ENCODE assay signal across 12 cellular contexts in genomic region chr5:137699291-137700281, GRCh38. TPM values are rescaled to one million over a fixed set of nuclear protein-coding genes. Genes with fewer than 3 reads are reported as not detected.
DNase-seq lines count a peak whose midpoint lies in the region; ATAC-seq and TF ChIP-seq lines count a peak whose summit lies in the region.
"Had no signal": no experiment of that assay in that cellular context is flagged by ENCODE, and none has a peak within 500 bp of the region (broad histone marks: within the 10 kb centered on the region; RNA-seq: fewer than 3 reads in every experiment).

No MANE protein-coding gene starts in this region.

- DNase-seq in DMS 273 (lab: John Stamatoyannopoulos, UW; ENCODE audit: unreplicated experiment) (peak; percentile 66), WTC11 (ENCODE audit: low spot score) (no peak), heart left ventricle (no peak), osteoblast (ENCODE audit: insufficient read length, low spot score, missing footprints) (no peak), sigmoid colon (no peak)
- DNase-seq in activated T-helper 2 cell treated with anti-CD3 and anti-CD28 coated beads, Interferon-gamma antibody, Interleukin-2, Interleukin-4, amounts not matched to agents 10 μg/mL and 5 μg/mL and 100 μg/mL, durations not matched to agents 14 hours and 24 hours and 36 hours (ENCODE audit: low spot score), result no peak
- no peak for DNase-seq in stimulated activated CD4-positive, alpha-beta T cell treated with anti-CD3 and anti-CD28 coated beads, Interleukin-2, amount 100 ng/mL, for 24 hours
- DNase-seq: activated naive CD4-positive, alpha-beta T cell treated with anti-CD3 and anti-CD28 coated beads for 36 hours; glutamatergic neuron; NCI-H187 treated with DMSO at 0.1 percent for 48 hours had no signal

- H3K27ac Mint-ChIP-seq in WTC11, result peak overlapping the region; percentile 14; the same call in 1 of the 2 replicates
- H3K27ac Mint-ChIP-seq in activated T-helper 2 cell treated with anti-CD3 and anti-CD28 coated beads, Interferon-gamma antibody, Interleukin-2, Interleukin-4, amounts not matched to agents 10 μg/mL and 5 μg/mL and 100 μg/mL, durations not matched to agents 14 hours and 24 hours and 36 hours, result no peak overlapping the region
- H3K27ac Mint-ChIP-seq: activated naive CD4-positive, alpha-beta T cell treated with anti-CD3 and anti-CD28 coated beads for 36 hours had no signal

- peak overlapping the region in 10 of 12 donors; percentile 13 to 65 (median 35) for H3K27ac ChIP-seq in heart left ventricle
- H3K27ac ChIP-seq in osteoblast (ENCODE audit: low read depth, low read length), result no peak overlapping the region
- no peak overlapping the region for H3K27ac ChIP-seq in sigmoid colon
- H3K27ac ChIP-seq: VCaP had no signal

- H3K27me3 ChIP-seq in heart left ventricle (no peaks in the 10 kb centered on the region), osteoblast (ENCODE audit: insufficient read depth, low read length) (no peaks in the 10 kb centered on the region), sigmoid colon (no peaks in the 10 kb centered on the region)

- H3K4me1 ChIP-seq in heart left ventricle (peaks cover 0 to 51% (median 28%) of the 10 kb centered on the region in 12 donors), osteoblast (ENCODE audit: insufficient read depth, low read length) (peaks cover 20% of the 10 kb centered on the region), sigmoid colon (peaks cover 0 to 7% (median 0%) of the 10 kb centered on the region in 4 donors)

- H3K4me2 ChIP-seq in osteoblast (ENCODE audit: insufficient read depth, low read length), result peak overlapping the region; percentile 1

- H4K20me1 ChIP-seq in osteoblast (ENCODE audit: insufficient read depth, low read length), result no peaks in the 10 kb centered on the region

- no peaks in the 10 kb centered on the region for H3K9me3 Mint-ChIP-seq in WTC11
- H3K9me3 Mint-ChIP-seq in activated T-helper 2 cell treated with anti-CD3 and anti-CD28 coated beads, Interferon-gamma antibody, Interleukin-2, Interleukin-4, amounts not matched to agents 10 μg/mL and 5 μg/mL and 100 μg/mL, durations not matched to agents 14 hours and 24 hours and 36 hours, result no peaks in the 10 kb centered on the region
- H3K9me3 Mint-ChIP-seq: activated naive CD4-positive, alpha-beta T cell treated with anti-CD3 and anti-CD28 coated beads for 36 hours had no signal

- no peak for TF ChIP-seq POLR2A in heart left ventricle (IDR thresholded peaks at IDR 0.05)
- no peak for TF ChIP-seq POLR2A in sigmoid colon (IDR thresholded peaks at IDR 0.05)

- intact Hi-C loops in heart left ventricle (cut with DNase I), result loop anchor here in 4 of 10 donors (5.0 kb wide), 2 partner anchors 33 to 38 kb away; partner anchors contain the start of gene KLHL3 (in 2 of the 4)
- intact Hi-C loops in sigmoid colon (cut with DNase I), result no loop called here
- intact Hi-C loops in activated T-helper 2 cell treated with anti-CD3 and anti-CD28 coated beads, Interferon-gamma antibody, Interleukin-2, Interleukin-4, amounts not matched to agents 10 μg/mL and 5 μg/mL and 100 μg/mL, durations not matched to agents 14 hours and 24 hours and 36 hours (cut with micrococcal nuclease), result no loop called here

- ATAC-seq in WTC11, result no peak
- peak; percentile 54 to 86 (median 73) for ATAC-seq in heart left ventricle
- ATAC-seq in activated CD4-positive, CD25-positive, alpha-beta regulatory T cell treated with anti-CD3 and anti-CD28 coated beads, Interleukin-2, amount 50 U/mL, for 24 hours, result no peak

- H3K36me3 ChIP-seq in heart left ventricle (peaks cover 0 to 35% (median 7%) of the 10 kb centered on the region in 9 donors), osteoblast (ENCODE audit: insufficient read depth, low read length) (no peaks in the 10 kb centered on the region), sigmoid colon (no peaks in the 10 kb centered on the region)

- H3K79me2 ChIP-seq in osteoblast (ENCODE audit: insufficient read depth, low read length), result no peaks in the 10 kb centered on the region

- CTCF ChIA-PET in WTC11 (lab: Charles Lee), result no interaction called here

- H3K9me3 ChIP-seq in heart left ventricle (no peaks in the 10 kb centered on the region), osteoblast (ENCODE audit: low read depth, low read length) (no peaks in the 10 kb centered on the region), sigmoid colon (no peaks in the 10 kb centered on the region)

- TF ChIP-seq CTCF in WTC11 (IDR thresholded peaks at IDR 0.05), result no peak
- TF ChIP-seq CTCF in heart left ventricle (IDR thresholded peaks at IDR 0.05), result no peak
- no peak for TF ChIP-seq CTCF in osteoblast (IDR thresholded peaks at IDR 0.05; ENCODE audit: extremely low read depth, low read depth, low read length)
- TF ChIP-seq CTCF in sigmoid colon (IDR thresholded peaks at IDR 0.05), result no peak

- H3K36me3 Mint-ChIP-seq in WTC11, result peaks cover 9% of the 10 kb centered on the region
- H3K36me3 Mint-ChIP-seq in activated T-helper 2 cell treated with anti-CD3 and anti-CD28 coated beads, Interferon-gamma antibody, Interleukin-2, Interleukin-4, amounts not matched to agents 10 μg/mL and 5 μg/mL and 100 μg/mL, durations not matched to agents 14 hours and 24 hours and 36 hours (ENCODE audit: low read depth), result peaks cover 10% of the 10 kb centered on the region

- 24 to 29% (median 25%) methylated on average over 10 of the region's 10 CpGs for WGBS in heart left ventricle, 4 donors
- 74 to 81% methylated on average over 10 of the region's 10 CpGs for WGBS in sigmoid colon, 2 donors

- peaks cover 11% of the 10 kb centered on the region for H3K4me1 Mint-ChIP-seq in WTC11
- peaks cover 21% of the 10 kb centered on the region for H3K4me1 Mint-ChIP-seq in activated T-helper 2 cell treated with anti-CD3 and anti-CD28 coated beads, Interferon-gamma antibody, Interleukin-2, Interleukin-4, amounts not matched to agents 10 μg/mL and 5 μg/mL and 100 μg/mL, durations not matched to agents 14 hours and 24 hours and 36 hours (ENCODE audit: low read depth)

- no peak for TF ChIP-seq EP300 in sigmoid colon (IDR thresholded peaks at IDR 0.05)

- POLR2A ChIA-PET in WTC11 (lab: Charles Lee), result no interaction called here

- H3K4me3 ChIP-seq in heart left ventricle (no peak overlapping the region), osteoblast (ENCODE audit: insufficient read depth, low read length) (no peak overlapping the region), sigmoid colon (no peak overlapping the region)

- no peak overlapping the region for H3K4me3 Mint-ChIP-seq in WTC11
- no peak overlapping the region for H3K4me3 Mint-ChIP-seq in activated T-helper 2 cell treated with anti-CD3 and anti-CD28 coated beads, Interferon-gamma antibody, Interleukin-2, Interleukin-4, amounts not matched to agents 10 μg/mL and 5 μg/mL and 100 μg/mL, durations not matched to agents 14 hours and 24 hours and 36 hours (ENCODE audit: low read depth)
- H3K4me3 Mint-ChIP-seq: activated naive CD4-positive, alpha-beta T cell treated with anti-CD3 and anti-CD28 coated beads for 36 hours had no signal

- no peak overlapping the region for H2AFZ ChIP-seq in osteoblast (ENCODE audit: low read length)

- H3K27me3 Mint-ChIP-seq in WTC11 (ENCODE audit: low read depth), result no peaks in the 10 kb centered on the region
- no peaks in the 10 kb centered on the region for H3K27me3 Mint-ChIP-seq in activated T-helper 2 cell treated with anti-CD3 and anti-CD28 coated beads, Interferon-gamma antibody, Interleukin-2, Interleukin-4, amounts not matched to agents 10 μg/mL and 5 μg/mL and 100 μg/mL, durations not matched to agents 14 hours and 24 hours and 36 hours (ENCODE audit: low read depth)

TF ChIP-seq in WTC11, 78 proteins besides CTCF, POLR2A, EP300 and RAD21:
- TF ChIP-seq CBFB (CRISPR knock-in tag; IDR thresholded peaks at IDR 0.05; ENCODE audit: low read depth), result no peak
- TF ChIP-seq RORB (CRISPR knock-in tag; IDR thresholded peaks at IDR 0.05), result no peak

RNA-seq across cellular contexts. Expression of gene KLHL3, which starts 36.3 kb away (rescaled TPM):
- 14.7 to 18.2 TPM (median 15.7 TPM) in 3 replicates for total RNA-seq in WTC11 (2021)
- 10 to 100 TPM; 16.9 to 77.6 (median 26.1) TPM for total RNA-seq in heart left ventricle
- polyA plus RNA-seq in heart left ventricle, result 10 to 100 TPM in 1 of 2 donors, 1 to 10 TPM in 1; 8.3 to 54.6 TPM
- 6.2 and 7.1 TPM in 2 replicates for total RNA-seq in osteoblast
- 1 to 10 TPM; 2.7 to 5.5 (median 4.1) TPM for total RNA-seq in sigmoid colon
- 1 to 10 TPM in 1 of 3 donors, under 1 TPM in 1, not detected in 1; 0.23 to 3.0 TPM for polyA plus RNA-seq in sigmoid colon
- 1.7 and 2.3 TPM in 2 replicates for total RNA-seq in activated T-helper 2 cell treated with anti-CD3 and anti-CD28 coated beads, Interferon-gamma antibody, Interleukin-2, Interleukin-4, amounts not matched to agents 10 μg/mL and 5 μg/mL and 100 μg/mL, durations not matched to agents 14 hours and 24 hours and 36 hours

RNA-seq across cellular contexts. Expression of gene HNRNPA0, which starts 54.6 kb away (rescaled TPM):
- total RNA-seq in WTC11 (2021), result 65.6 to 66.6 TPM (median 66.0 TPM) in 3 replicates
- 10 to 100 TPM in 7 of 9 donors, 1 to 10 TPM in 2; 4.0 to 21.0 (median 14.2) TPM for total RNA-seq in heart left ventricle
- polyA plus RNA-seq in heart left ventricle, result 10 to 100 TPM in 1 of 2 donors, 1 to 10 TPM in 1; 9.4 to 27.6 TPM
- total RNA-seq in osteoblast, result 24.2 TPM in 2 replicates
- total RNA-seq in sigmoid colon, result 10 to 100 TPM; 10.0 to 12.2 (median 10.9) TPM
- 10 to 100 TPM; 19.2 to 34.0 (median 20.4) TPM for polyA plus RNA-seq in sigmoid colon
- total RNA-seq in activated T-helper 2 cell treated with anti-CD3 and anti-CD28 coated beads, Interferon-gamma antibody, Interleukin-2, Interleukin-4, amounts not matched to agents 10 μg/mL and 5 μg/mL and 100 μg/mL, durations not matched to agents 14 hours and 24 hours and 36 hours, result 37.2 and 37.5 TPM in 2 replicates

Comparison
In these comparisons a context has a peak if more than half of its experiments do, and no peak if none do; other contexts are left out.
1. ATAC-seq: peak in heart left ventricle (4 of 4); none in WTC11 (single experiment) and activated CD4-positive, CD25-positive, alpha-beta regulatory T cell treated with anti-CD3 and anti-CD28 coated beads, Interleukin-2, amount 50 U/mL, for 24 hours (0 of 2).
2. H3K27ac ChIP-seq: peak in heart left ventricle (10 of 12); none in osteoblast (single experiment) and sigmoid colon (0 of 4).